Comparison of ENCODE assay signal across 8 cellular contexts in the genomic region with DNA sequence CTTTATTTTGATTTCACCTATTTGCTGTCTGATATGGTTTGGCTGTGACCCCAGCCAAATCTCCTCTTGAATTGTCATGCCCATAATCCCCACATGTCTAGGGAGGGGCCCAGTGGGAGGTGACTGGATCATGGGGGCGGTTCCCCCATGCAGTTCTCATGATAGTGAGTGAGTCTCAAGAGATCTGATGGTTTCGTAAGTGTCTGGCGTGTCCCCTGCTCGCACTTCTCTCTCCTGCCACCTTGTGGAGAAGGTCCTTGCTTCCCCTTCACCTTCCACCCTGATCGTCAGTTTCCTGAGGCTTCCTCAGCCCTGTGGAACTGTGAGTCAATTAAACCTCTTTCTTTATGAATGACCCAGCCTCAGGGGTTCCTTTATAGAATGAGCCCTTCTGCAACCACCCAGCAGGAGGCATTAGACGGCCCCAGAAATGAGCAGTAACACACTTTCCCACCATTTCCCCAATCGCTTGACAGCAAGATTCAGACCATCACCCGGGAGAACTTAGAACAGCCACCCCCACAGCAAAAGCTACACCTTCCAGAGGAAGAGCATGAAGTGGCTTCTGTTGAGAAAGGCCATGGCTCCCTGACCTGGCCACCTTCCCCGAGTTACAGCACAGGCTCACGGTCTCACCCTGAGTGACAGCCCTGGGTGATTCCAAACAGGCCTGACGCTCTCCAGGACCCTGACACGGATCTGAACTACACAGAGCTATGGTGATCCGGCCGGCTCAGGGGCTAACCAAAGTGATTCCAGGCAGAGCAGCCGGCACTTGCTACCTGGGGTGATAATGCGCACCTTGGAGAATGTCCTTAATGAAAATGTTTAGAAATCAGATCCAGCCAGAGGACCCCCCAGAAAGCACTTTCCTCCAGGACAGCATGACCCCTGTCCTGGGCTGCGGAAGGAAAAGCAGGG.
DNase-seq lines count a peak whose midpoint lies in the region; ATAC-seq, FAIRE-seq and TF ChIP-seq lines count a peak whose summit lies in the region.

No MANE protein-coding gene starts in this region.

- dilution Hi-C loops in keratinocyte (cut with MboI; ENCODE audit: extremely low pct_ligation_motif_present, low sequenced_read_pairs), result no loop called here

- ATAC-seq in GM21526 (IDR thresholded peaks at IDR 0.05; ENCODE audit: low FRiP score, unreplicated experiment), result no peak

- H3K9me3 Mint-ChIP-seq in CD14-positive monocyte, result peaks cover 0 to 3% (median 0%) of the 10 kb centered on the region in 7 donors

- CTCF ChIA-PET in PC-9 (lab: Charles Lee), result no interaction called here

- no peaks in the 10 kb centered on the region for H3K36me3 ChIP-seq in PC-9 (ENCODE audit: low read depth)
- no peaks in the 10 kb centered on the region for H3K36me3 ChIP-seq in keratinocyte (ENCODE audit: control insufficient read depth in 2 of 2, extremely low read depth in 1 of 2, insufficient read depth in 2 of 2, low read length in 2 of 2)

- H3K79me2 ChIP-seq in PC-9 (ENCODE audit: low read depth) (no peaks in the 10 kb centered on the region), keratinocyte (ENCODE audit: control insufficient read depth, insufficient read depth, low read length) (no peaks in the 10 kb centered on the region)

- BruUV-seq in PC-9 (replicated peaks; lab: Mats Ljungman, UMichigan), result no TSS peak

- H3K27ac ChIP-seq in PC-9 (no peak overlapping the region), keratinocyte (ENCODE audit: control insufficient read depth, insufficient read depth, low read length) (no peak overlapping the region)

- H3F3A ChIP-seq in PC-9 (ENCODE audit: insufficient read depth, low read depth), result no peaks in the 10 kb centered on the region

- TF ChIP-seq CTCF in CD14-positive monocyte (IDR thresholded peaks at IDR 0.05) (peak; percentile 56), PC-9 (conservative IDR thresholded peaks at IDR 0.05) (peak; percentile 63), keratinocyte (optimal IDR thresholded peaks at IDR 0.05 in 1 of 3, IDR thresholded peaks at IDR 0.05 in 1 of 3, conservative IDR thresholded peaks at IDR 0.05 in 1 of 3; ENCODE audit: extremely low read depth in 1 of 3, insufficient read depth in 2 of 3, low read length in 3 of 3) (peak; percentile 50 to 77 (median 57))

- H3K9me1 ChIP-seq in keratinocyte (ENCODE audit: control insufficient read depth, extremely low read depth, insufficient read depth, low read length), result no peaks in the 10 kb centered on the region

- H2AFZ ChIP-seq in PC-9 (no peak overlapping the region), keratinocyte (ENCODE audit: control insufficient read depth, low read length) (no peak overlapping the region)

- no peaks in the 10 kb centered on the region for H3K9me2 ChIP-seq in PC-9 (ENCODE audit: insufficient read depth)

- peak overlapping the region in 1 of 2 donors; percentile 72 for H3K4me3 Mint-ChIP-seq in CD14-positive monocyte

- H3K4me2 ChIP-seq in PC-9 (no peak overlapping the region), keratinocyte (ENCODE audit: control insufficient read depth, extremely low read depth, insufficient read depth, low read depth, low read length) (no peak overlapping the region)

- TF ChIP-seq RAD21 in Ishikawa (IDR thresholded peaks at IDR 0.05; ENCODE audit: low read depth), result peak; percentile 37

- H3K27me3 ChIP-seq in PC-9 (ENCODE audit: insufficient read depth, low read depth) (peaks cover 92% of the 10 kb centered on the region), keratinocyte (ENCODE audit: control insufficient read depth, extremely low read depth, insufficient read depth, low read length) (peaks cover 37% of the 10 kb centered on the region)

- POLR2A ChIA-PET in PC-9 (lab: Charles Lee; ENCODE audit: unreplicated experiment), result no interaction called here

- H4K20me1 ChIP-seq in PC-9 (ENCODE audit: insufficient read depth) (no peaks in the 10 kb centered on the region), keratinocyte (ENCODE audit: control insufficient read depth, extremely low read depth, insufficient read depth, low read length) (no peaks in the 10 kb centered on the region)

- TF ChIP-seq EP300 in Ishikawa (IDR thresholded peaks at IDR 0.05; ENCODE audit: borderline replicate concordance), result no peak

- peaks cover 18% of the 10 kb centered on the region for H3K4me1 Mint-ChIP-seq in CD14-positive monocyte

- H3K4me3 ChIP-seq in PC-9 (no peak overlapping the region), keratinocyte (ENCODE audit: control insufficient read depth in 2 of 3, extremely low read depth in 1 of 3, insufficient read depth in 2 of 3, low read depth in 1 of 3, low read length in 3 of 3) (no peak overlapping the region)

- DNase-seq in CD14-positive monocyte (ENCODE audit: low spot score) (peak; percentile 81), PC-9 (peak; percentile 10 to 53), astrocyte of the hippocampus (ENCODE audit: low read depth, low spot score) (peak; percentile 65), keratinocyte (ENCODE audit: low read depth, low spot score) (peak; percentile 42), dedifferentiated amniotic fluid mesenchymal stem cell (ENCODE audit: extremely low spot score) (no peak)
- DNase-seq in stimulated activated CD4-positive, alpha-beta T cell treated with anti-CD3 and anti-CD28 coated beads, Interleukin-2, amount 100 ng/mL, for 48 hours, result peak; percentile 20 to 24

- H3K36me3 Mint-ChIP-seq in CD14-positive monocyte, result no peaks in the 10 kb centered on the region

- no peaks in the 10 kb centered on the region for H3K9me3 ChIP-seq in PC-9 (ENCODE audit: insufficient read depth, low read depth)
- no peaks in the 10 kb centered on the region for H3K9me3 ChIP-seq in keratinocyte (ENCODE audit: control insufficient read depth, low read depth, low read length)

- no peak overlapping the region for H3K9ac ChIP-seq in keratinocyte (ENCODE audit: control insufficient read depth, extremely low read depth, insufficient read depth, low read length)

- intact Hi-C loops in CD14-positive monocyte (cut with micrococcal nuclease) (loop anchor here in 1 of 2 donors (10.0 kb wide), 1 partner anchor 1176 kb away; the partner anchor contains the start of genes FAM217B and PPP1R3D), PC-9 (cut with micrococcal nuclease; ENCODE audit: unreplicated experiment) (no loop called here)

- FAIRE-seq in keratinocyte (lab: Jason Lieb, UNC), result peak; percentile 44

- peaks cover 10 to 23% (median 17%) of the 10 kb centered on the region in 3 donors for H3K27me3 Mint-ChIP-seq in CD14-positive monocyte (ENCODE audit: low read depth in 3 of 3)

- peak overlapping the region in 6 of 7 donors; percentile 13 to 81 (median 51) for H3K27ac Mint-ChIP-seq in CD14-positive monocyte

- H3K4me1 ChIP-seq in PC-9 (replicated peaks; ENCODE audit: insufficient read depth), result no peaks in the 10 kb centered on the region
- H3K4me1 ChIP-seq in keratinocyte (ENCODE audit: control insufficient read depth, extremely low read depth, insufficient read depth, low read length), result no peaks in the 10 kb centered on the region

TF ChIP-seq in Ishikawa, 13 proteins besides CTCF, POLR2A, EP300 and RAD21:
- no peak for TF ChIP-seq CREB1 (IDR thresholded peaks at IDR 0.05; ENCODE audit: low read depth)
- TF ChIP-seq ZBTB7A (IDR thresholded peaks at IDR 0.05; ENCODE audit: low read depth), result no peak
- no peak for TF ChIP-seq REST (IDR thresholded peaks at IDR 0.05; ENCODE audit: low read depth)
- no peak for TF ChIP-seq TAF1 (IDR thresholded peaks at IDR 0.05; ENCODE audit: low read depth)
- no peak for TF ChIP-seq TCF12 (IDR thresholded peaks at IDR 0.05; ENCODE audit: low read depth)
- no peak for TF ChIP-seq YY1 (IDR thresholded peaks at IDR 0.05; ENCODE audit: low read depth)
- no peak for TF ChIP-seq EGR1 (IDR thresholded peaks at IDR 0.05)
- no peak for TF ChIP-seq CEBPB (IDR thresholded peaks at IDR 0.05)
- no peak for TF ChIP-seq NFIC (IDR thresholded peaks at IDR 0.05)
- TF ChIP-seq, protein P1, sequence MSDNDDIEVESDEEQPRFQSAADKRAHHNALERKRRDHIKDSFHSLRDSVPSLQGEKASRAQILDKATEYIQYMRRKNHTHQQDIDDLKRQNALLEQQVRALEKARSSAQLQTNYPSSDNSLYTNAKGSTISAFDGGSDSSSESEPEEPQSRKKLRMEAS (IDR thresholded peaks at IDR 0.05), result no peak
- no peak for TF ChIP-seq TEAD4 (IDR thresholded peaks at IDR 0.05)
- TF ChIP-seq, protein P2, sequence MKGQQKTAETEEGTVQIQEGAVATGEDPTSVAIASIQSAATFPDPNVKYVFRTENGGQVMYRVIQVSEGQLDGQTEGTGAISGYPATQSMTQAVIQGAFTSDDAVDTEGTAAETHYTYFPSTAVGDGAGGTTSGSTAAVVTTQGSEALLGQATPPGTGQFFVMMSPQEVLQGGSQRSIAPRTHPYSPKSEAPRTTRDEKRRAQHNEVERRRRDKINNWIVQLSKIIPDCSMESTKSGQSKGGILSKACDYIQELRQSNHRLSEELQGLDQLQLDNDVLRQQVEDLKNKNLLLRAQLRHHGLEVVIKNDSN (IDR thresholded peaks at IDR 0.05), result no peak
- no peak for TF ChIP-seq FOXM1 (IDR thresholded peaks at IDR 0.05; ENCODE audit: borderline replicate concordance, low read depth)
